ENCODE assay signal across 6 cellular contexts in genomic region chr16:18341417-18341960, GRCh38. TPM values are rescaled to one million over a fixed set of nuclear protein-coding genes. Genes with fewer than 3 reads are reported as not detected.
"Had no signal": no experiment of that assay in that cellular context is flagged by ENCODE, and none has a peak within 500 bp of the region (broad histone marks: within the 10 kb centered on the region; RNA-seq: fewer than 3 reads in every experiment).

No MANE protein-coding gene starts in this region.

RNA-seq across cellular contexts. Expression of gene NPIPA8, which starts 5.0 kb away (rescaled TPM):
- total RNA-seq: cardiac muscle cell, dermis blood vessel endothelial cell, epithelial cell of proximal tubule, glomerular endothelial cell, myocyte, pulmonary artery endothelial cell had no signal
- polyA plus RNA-seq: cardiac muscle cell had no signal
